Comparison of ENCODE assay signal across 35 cellular contexts in the genomic region with DNA sequence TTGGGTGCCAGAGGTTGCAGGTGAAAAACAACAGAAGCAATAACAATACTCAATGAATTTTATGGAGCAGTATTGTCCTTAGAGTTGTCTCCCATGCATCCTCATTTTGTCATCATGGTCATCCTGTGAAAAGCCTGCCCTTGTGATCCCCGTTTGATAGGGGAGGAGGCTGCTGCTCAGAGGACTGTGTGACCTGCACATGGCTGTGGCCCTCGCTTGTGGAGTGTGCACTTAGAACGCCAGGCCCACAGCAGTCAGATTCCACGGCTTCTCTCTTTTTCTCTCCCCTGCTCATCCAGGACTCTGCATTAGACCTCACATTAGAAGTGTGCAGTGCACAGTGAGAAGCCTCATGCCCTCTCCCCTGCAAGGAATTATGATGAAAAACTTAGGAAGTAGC.
"Had no signal": no experiment of that assay in that cellular context is flagged by ENCODE, and none has a peak within 500 bp of the region (broad histone marks: within the 10 kb centered on the region; RNA-seq: fewer than 3 reads in every experiment).

No MANE protein-coding gene starts in this region.

- H3K27me3 ChIP-seq: adrenal gland, body of pancreas, brain microvascular endothelial cell, cardiac muscle cell had no signal

- H3K36me3 ChIP-seq: adrenal gland, brain microvascular endothelial cell, cardiac muscle cell had no signal

- H3K4me3 ChIP-seq: adrenal gland, body of pancreas, cardiac muscle cell had no signal

- H3K4me1 ChIP-seq: adrenal gland had no signal

- DNase-seq: activated B cell treated with CpG ODN at 0.5 μM for 24 hours; activated CD4-positive, alpha-beta memory T cell treated with anti-CD3 and anti-CD28 coated beads for 36 hours; activated CD4-positive, alpha-beta T cell treated with anti-CD3 and anti-CD28 coated beads for 48 hours; activated CD4-positive, alpha-beta T cell treated with anti-CD3 and anti-CD28 coated beads, Interleukin-2, amount 50 U/mL, for 1 hour; activated CD4-positive, alpha-beta T cell treated with anti-CD3 and anti-CD28 coated beads, Interleukin-2, amount 50 U/mL, for 4 hours; activated CD4-positive, CD25-positive, alpha-beta regulatory T cell treated with anti-CD3 and anti-CD28 coated beads, Interleukin-2, amount 50 U/mL, for 72 hours; activated CD8-positive, alpha-beta memory T cell treated with anti-CD3 and anti-CD28 coated beads, Interleukin-2, amount 50 U/mL, for 4 hours; activated CD8-positive, alpha-beta T cell treated with anti-CD3 and anti-CD28 coated beads for 36 hours; activated effector memory CD4-positive, alpha-beta T cell treated with anti-CD3 and anti-CD28 coated beads, Interleukin-2, amount 50 U/mL, for 16 hours; activated gamma-delta T cell treated with Interleukin-2 at 50 U/mL for 16 hours; activated naive CD4-positive, alpha-beta T cell; activated naive CD4-positive, alpha-beta T cell treated with anti-CD3 and anti-CD28 coated beads for 36 hours; activated naive CD4-positive, alpha-beta T cell treated with anti-CD3 and anti-CD28 coated beads, Interleukin-2, amount 50 U/mL, for 16 hours; activated naive CD8-positive, alpha-beta T cell treated with anti-CD3 and anti-CD28 coated beads for 36 hours; activated T-cell treated with anti-CD3 and anti-CD28 coated beads for 4 hours; activated T-cell treated with anti-CD3 and anti-CD28 coated beads, Interleukin-2, amount 50 U/mL, for 1 hour; activated T-cell treated with anti-CD3 and anti-CD28 coated beads, Interleukin-2, amount 50 U/mL, for 4 hours; activated T-cell treated with anti-CD3 and anti-CD28 coated beads, Interleukin-2, amount 50 U/mL, for 72 hours; adrenal gland; amniotic stem cell; aorta; body of pancreas; brain microvascular endothelial cell; caudate nucleus; cerebellar nuclear complex; T-helper 1 cell; T-helper 2 cell; T-helper 9 cell had no signal

- H3K9me3 ChIP-seq: adrenal gland, body of pancreas had no signal

- H3K27ac ChIP-seq: adrenal gland, body of pancreas, brain microvascular endothelial cell, cardiac muscle cell, VCaP had no signal

- ATAC-seq: activated CD8-positive, alpha-beta T cell treated with anti-CD3 and anti-CD28 coated beads for 36 hours; activated naive CD4-positive, alpha-beta T cell treated with anti-CD3 and anti-CD28 coated beads, Interleukin-2, amount 50 U/mL, for 72 hours; activated T-cell treated with anti-CD3 and anti-CD28 coated beads, Interleukin-2, amount 50 U/mL, for 4 hours; activated T-cell treated with anti-CD3 and anti-CD28 coated beads, Interleukin-2, amount 50 U/mL, for 72 hours; activated T-helper 17 cell treated with anti-CD3 and anti-CD28 coated beads, Interleukin-2, amount 50 U/mL, for 72 hours; body of pancreas had no signal

- FAIRE-seq: astrocyte, bronchial epithelial cell, TTC549 had no signal
